In genomic region chr9:13705356-13705755, GRCh38 we compare ENCODE assay signal across 16 cellular contexts.
DNase-seq lines count a peak whose midpoint lies in the region; ATAC-seq and TF ChIP-seq lines count a peak whose summit lies in the region.
"Had no signal": no experiment of that assay in that cellular context is flagged by ENCODE, and none has a peak within 500 bp of the region (broad histone marks: within the 10 kb centered on the region; RNA-seq: fewer than 3 reads in every experiment).

No MANE protein-coding gene starts in this region.

- H3K4me1 ChIP-seq in right cardiac atrium (ENCODE audit: control insufficient read depth, insufficient read depth, low read length), result no peaks in the 10 kb centered on the region

- H3K27ac Mint-ChIP-seq in chondrocyte (ENCODE audit: unreplicated experiment) (peak overlapping the region; percentile 98), nephron progenitor cell (no peak overlapping the region)
- H3K27ac Mint-ChIP-seq: activated CD8-positive, alpha-beta memory T cell treated with anti-CD3 and anti-CD28 coated beads, Interleukin-2, amount 10 ng/mL, durations not matched to agents 7 days and 5 days; T-cell had no signal

- TF ChIP-seq CTCF in chondrocyte (IDR thresholded peaks at IDR 0.05) (no peak), nephron progenitor cell (IDR thresholded peaks at IDR 0.05) (no peak)

- H3K27ac ChIP-seq in right cardiac atrium (ENCODE audit: low read length), result no peak overlapping the region

- ATAC-seq in right cardiac atrium, result peak; percentile 61 to 81
- ATAC-seq in sciatic nerve, result peak; percentile 62
- ATAC-seq: activated CD8-positive, alpha-beta memory T cell treated with anti-CD3 and anti-CD28 coated beads, Interleukin-2, amount 10 ng/mL, durations not matched to agents 7 days and 5 days; T-cell had no signal

- H3K9me3 Mint-ChIP-seq in chondrocyte (ENCODE audit: low read depth) (peaks cover 17% of the 10 kb centered on the region), nephron progenitor cell (peaks cover 26% of the 10 kb centered on the region)

- no peaks in the 10 kb centered on the region for H3K9me3 ChIP-seq in right cardiac atrium (ENCODE audit: control insufficient read depth, low read length)

- DNase-seq in NCI-H226, result peak; percentile 50
- DNase-seq in chondrocyte (ENCODE audit: low spot score), result no peak
- no peak for DNase-seq in right cardiac atrium
- DNase-seq in sciatic nerve (ENCODE audit: low spot score), result no peak
- DNase-seq in anterior cingulate cortex (lab: John Stamatoyannopoulos, UW), result no peak
- no peak for DNase-seq in NCI-H2081 (lab: John Stamatoyannopoulos, UW)
- DNase-seq in nephron progenitor cell, result no peak
- no peak for DNase-seq in stimulated activated CD4-positive, alpha-beta T cell treated with anti-CD3 and anti-CD28 coated beads, Interleukin-2, amount 100 ng/mL, for 48 hours
- DNase-seq: activated CD4-positive, CD25-positive, alpha-beta regulatory T cell; activated CD8-positive, alpha-beta memory T cell treated with anti-CD3 and anti-CD28 coated beads, Interleukin-2, amount 10 ng/mL, durations not matched to agents 7 days and 5 days; activated naive CD4-positive, alpha-beta T cell treated with anti-CD3 and anti-CD28 coated beads, Interleukin-2, amount 50 U/mL, for 16 hours; AML-193; HCEC 1CT; KBM-7; occipital lobe; T-cell had no signal

- intact Hi-C loops in right cardiac atrium (cut with DNase I) (no loop called here), sciatic nerve (cut with DNase I) (no loop called here)

- H3K4me1 Mint-ChIP-seq in chondrocyte (ENCODE audit: low read depth) (peaks cover 40% of the 10 kb centered on the region), nephron progenitor cell (peaks cover 8% of the 10 kb centered on the region)
- H3K4me1 Mint-ChIP-seq: activated CD8-positive, alpha-beta memory T cell treated with anti-CD3 and anti-CD28 coated beads, Interleukin-2, amount 10 ng/mL, durations not matched to agents 7 days and 5 days; T-cell had no signal

- H3K36me3 Mint-ChIP-seq in chondrocyte (ENCODE audit: low read depth), result peaks cover 11% of the 10 kb centered on the region
- H3K36me3 Mint-ChIP-seq in nephron progenitor cell (ENCODE audit: low read depth), result no peaks in the 10 kb centered on the region
- H3K36me3 Mint-ChIP-seq: activated CD8-positive, alpha-beta memory T cell treated with anti-CD3 and anti-CD28 coated beads, Interleukin-2, amount 10 ng/mL, durations not matched to agents 7 days and 5 days; T-cell had no signal

- H3K4me3 Mint-ChIP-seq in chondrocyte (ENCODE audit: unreplicated experiment), result no peak overlapping the region
- H3K4me3 Mint-ChIP-seq in nephron progenitor cell, result no peak overlapping the region
- H3K4me3 Mint-ChIP-seq: activated CD8-positive, alpha-beta memory T cell treated with anti-CD3 and anti-CD28 coated beads, Interleukin-2, amount 10 ng/mL, durations not matched to agents 7 days and 5 days; T-cell had no signal

- H3K4me3 ChIP-seq in right cardiac atrium (ENCODE audit: low read length), result no peak overlapping the region

- 57% methylated on average over 3 of the region's 3 CpGs for WGBS in right cardiac atrium

- no peaks in the 10 kb centered on the region for H3K27me3 ChIP-seq in right cardiac atrium (ENCODE audit: control insufficient read depth, insufficient read depth)

- H3K27me3 Mint-ChIP-seq in chondrocyte (ENCODE audit: low read depth) (no peaks in the 10 kb centered on the region), nephron progenitor cell (ENCODE audit: low read depth, poor library complexity) (no peaks in the 10 kb centered on the region)
- H3K27me3 Mint-ChIP-seq: activated CD8-positive, alpha-beta memory T cell treated with anti-CD3 and anti-CD28 coated beads, Interleukin-2, amount 10 ng/mL, durations not matched to agents 7 days and 5 days; T-cell had no signal
